Comparison of ENCODE assay signal across 17 cellular contexts in the genomic region with DNA sequence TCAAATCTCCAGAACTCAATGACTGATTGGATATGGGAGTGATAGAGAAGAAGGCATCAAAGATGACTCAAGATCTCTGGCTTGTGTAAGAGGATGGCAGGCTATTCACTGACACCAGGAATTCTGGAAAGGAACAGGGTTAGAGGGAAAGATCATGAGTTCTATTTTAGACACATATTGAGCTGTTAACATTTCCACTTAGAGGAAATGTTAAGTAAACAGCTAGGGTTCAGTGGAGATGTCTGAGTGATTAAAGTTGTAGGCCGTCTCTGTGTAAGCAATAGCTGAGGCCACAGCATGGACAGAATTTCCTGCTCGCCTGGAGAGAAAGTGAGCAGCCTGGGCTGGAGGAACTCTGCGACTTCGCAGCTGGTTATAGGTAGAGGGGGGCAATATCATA. TPM values are rescaled to one million over a fixed set of nuclear protein-coding genes. Genes with fewer than 3 reads are reported as not detected.
DNase-seq lines count a peak whose midpoint lies in the region; ATAC-seq and TF ChIP-seq lines count a peak whose summit lies in the region.
"Had no signal": no experiment of that assay in that cellular context is flagged by ENCODE, and none has a peak within 500 bp of the region (broad histone marks: within the 10 kb centered on the region; RNA-seq: fewer than 3 reads in every experiment).

No MANE protein-coding gene starts in this region.

- no peak for TF ChIP-seq CTCF in chondrocyte (IDR thresholded peaks at IDR 0.05)

- no peak for ATAC-seq in CD4-positive, CD25-positive, alpha-beta regulatory T cell (ENCODE audit: low read depth in 2 of 2)
- ATAC-seq in GM19455 (IDR thresholded peaks at IDR 0.05; ENCODE audit: unreplicated experiment) = no peak
- no peak for ATAC-seq in left colon
- ATAC-seq in HG03378 (IDR thresholded peaks at IDR 0.05; ENCODE audit: unreplicated experiment) = no peak

- 80 to 94% methylated on average over 1 to 4 of the region's 4 CpGs for WGBS in mesodermal cell (ENCODE audit: insufficient coverage in 2 of 2), 2 experiments

- DNase-seq in CD4-positive, CD25-positive, alpha-beta regulatory T cell = no peak
- DNase-seq in EH (ENCODE audit: low read depth) = peak; percentile 78
- no peak for DNase-seq in chondrocyte (ENCODE audit: low spot score)
- DNase-seq in left colon = no peak
- DNase-seq in hippocampal formation (lab: John Stamatoyannopoulos, UW) = no peak
- DNase-seq: DMS 273 treated with DMSO at 0.1 percent for 48 hours, Karpas-422, NCI-H1105, NCI-H2081 treated with DMSO at 0.1 percent for 48 hours, NCI-H510A treated with DMSO at 0.1 percent for 48 hours, ovary, SHP77 treated with DMSO at 0.1 percent for 48 hours had no signal

- H3K4me3 ChIP-seq in CD4-positive, CD25-positive, alpha-beta regulatory T cell (ENCODE audit: low read depth, low read length) = no peak overlapping the region
- H3K4me3 ChIP-seq in mesodermal cell (ENCODE audit: extremely low read depth, insufficient read depth, low read length, poor library complexity, severe bottlenecking) = no peak overlapping the region
- H3K4me3 ChIP-seq: ovary, thoracic aorta had no signal

- H3K27me3 Mint-ChIP-seq in CD4-positive, CD25-positive, alpha-beta regulatory T cell = no peaks in the 10 kb centered on the region
- peaks cover 9% of the 10 kb centered on the region for H3K27me3 Mint-ChIP-seq in chondrocyte (ENCODE audit: low read depth)

- peaks cover 32 to 83% (median 50%) of the 10 kb centered on the region in 4 donors for H3K4me1 Mint-ChIP-seq in CD4-positive, CD25-positive, alpha-beta regulatory T cell
- peaks cover 12% of the 10 kb centered on the region for H3K4me1 Mint-ChIP-seq in chondrocyte (ENCODE audit: low read depth)

- peaks cover 64% of the 10 kb centered on the region for H3K4me1 ChIP-seq in CD4-positive, CD25-positive, alpha-beta regulatory T cell (ENCODE audit: control insufficient read depth, insufficient read depth, low read length, poor library complexity, severe bottlenecking)
- peaks cover 10% of the 10 kb centered on the region for H3K4me1 ChIP-seq in mesodermal cell (ENCODE audit: control insufficient read depth, insufficient read depth, low read length, poor library complexity, severe bottlenecking)

- H3K4me3 Mint-ChIP-seq in CD4-positive, CD25-positive, alpha-beta regulatory T cell = peak overlapping the region in 3 of 4 donors; percentile 34 to 47 (median 35)
- H3K4me3 Mint-ChIP-seq in chondrocyte (ENCODE audit: unreplicated experiment) = no peak overlapping the region

- H3K9me3 Mint-ChIP-seq in CD4-positive, CD25-positive, alpha-beta regulatory T cell = no peaks in the 10 kb centered on the region
- no peaks in the 10 kb centered on the region for H3K9me3 Mint-ChIP-seq in chondrocyte (ENCODE audit: low read depth)

- peak overlapping the region; percentile 34 to 89 (median 88) for H3K27ac Mint-ChIP-seq in CD4-positive, CD25-positive, alpha-beta regulatory T cell
- peak overlapping the region; percentile 43 for H3K27ac Mint-ChIP-seq in chondrocyte (ENCODE audit: unreplicated experiment)

- H3K36me3 ChIP-seq in CD4-positive, CD25-positive, alpha-beta regulatory T cell (ENCODE audit: control insufficient read depth, insufficient read depth, low read length) = peaks cover 76% of the 10 kb centered on the region
- H3K36me3 ChIP-seq in mesodermal cell (ENCODE audit: control insufficient read depth, insufficient read depth, low read length) = no peaks in the 10 kb centered on the region
- H3K36me3 ChIP-seq: ovary, thoracic aorta had no signal

- intact Hi-C loops in left colon (cut with DNase I, micrococcal nuclease) = no loop called here

- H3K9me3 ChIP-seq in CD4-positive, CD25-positive, alpha-beta regulatory T cell (ENCODE audit: control insufficient read depth in 2 of 2, low read length in 2 of 2) = no peaks in the 10 kb centered on the region
- no peaks in the 10 kb centered on the region for H3K9me3 ChIP-seq in mesodermal cell (ENCODE audit: control insufficient read depth, low read length)
- H3K9me3 ChIP-seq: ovary, thoracic aorta had no signal

- peaks cover 53% of the 10 kb centered on the region for H3K36me3 Mint-ChIP-seq in CD4-positive, CD25-positive, alpha-beta regulatory T cell
- no peaks in the 10 kb centered on the region for H3K36me3 Mint-ChIP-seq in chondrocyte (ENCODE audit: low read depth)

- H3K27ac ChIP-seq in CD4-positive, CD25-positive, alpha-beta regulatory T cell (ENCODE audit: insufficient read depth, low read length, poor library complexity, severe bottlenecking) = peak overlapping the region; percentile 65
- H3K27ac ChIP-seq in mesodermal cell (ENCODE audit: low read depth, low read length, severe bottlenecking) = peak overlapping the region; percentile 18
- H3K27ac ChIP-seq: ovary, thoracic aorta had no signal

- no peaks in the 10 kb centered on the region for H3K27me3 ChIP-seq in CD4-positive, CD25-positive, alpha-beta regulatory T cell (ENCODE audit: control insufficient read depth, insufficient read depth, low read length)
- H3K27me3 ChIP-seq: ovary had no signal

RNA-seq across cellular contexts. Expression of gene ZC3H12D, which starts 21.0 kb away (rescaled TPM):
- 251 TPM for total RNA-seq in CD4-positive, CD25-positive, alpha-beta regulatory T cell
- polyA plus RNA-seq in CD4-positive, CD25-positive, alpha-beta regulatory T cell = 10 to 100 TPM in 1 of 4 donors, 1 to 10 TPM in 3; 7.1 to 10.3 (median 8.7) TPM
- 0.25 to 0.39 TPM in 2 of 3 replicates, not detected in the other for total RNA-seq in chondrocyte
- 0.29 TPM for polyA plus RNA-seq in mesodermal cell (2013, experiment 1 of 2)
- polyA plus RNA-seq in mesodermal cell (2013, experiment 2 of 2) = 0.10 TPM
- 1 to 10 TPM; 4.3 to 8.7 TPM for total RNA-seq in left colon
- total RNA-seq: glomerular endothelial cell had no signal

Comparison
In these comparisons a context has a peak if more than half of its experiments do, and no peak if none do; other contexts are left out.
1. RNA of gene ZC3H12D, which starts 21.0 kb away (total RNA-seq): 251 TPM in CD4-positive, CD25-positive, alpha-beta regulatory T cell (single experiment); 4.3 to 8.7 TPM in left colon and 0.25 to 0.39 TPM in chondrocyte; every median in the first group is over 10 times any median in the second.